ENCODE assay signal across 8 cellular contexts in genomic region chr19:13842294-13843103, GRCh38. TPM values are rescaled to one million over a fixed set of nuclear protein-coding genes. Genes with fewer than 3 reads are reported as not detected.
DNase-seq lines count a peak whose midpoint lies in the region; ATAC-seq and TF ChIP-seq lines count a peak whose summit lies in the region.

No MANE protein-coding gene starts in this region.

- TF ChIP-seq EP300 in SK-N-SH (IDR thresholded peaks at IDR 0.05; ENCODE audit: borderline replicate concordance in 1 of 2, low read depth in 1 of 2, low read length in 1 of 2), result no peak

- peak overlapping the region; percentile 85 for H3K4me3 Mint-ChIP-seq in progenitor cell of endocrine pancreas (ENCODE audit: low read depth)

- H3K4me2 ChIP-seq in SK-N-SH, result peak overlapping the region; percentile 99

- H3K36me3 ChIP-seq in HAP-1 (replicated peaks) (peaks cover 5% of the 10 kb centered on the region; the same call in 1 of the 2 replicates), SK-N-SH (replicated peaks in 1 of 2; ENCODE audit: control insufficient read depth in 1 of 2, insufficient read depth in 2 of 2, low read length in 1 of 2) (peaks cover 8 to 33% of the 10 kb centered on the region in 2 experiments)

- CTCF ChIA-PET in SK-N-SH (lab: Yijun Ruan, JAX), result interaction anchor here (0.7 to 1.5 kb wide), 2 partner anchors 20 to 24 kb away, joined by 3 to 15 read pairs; no protein-coding TSS in a partner anchor

- H3K9me3 Mint-ChIP-seq in progenitor cell of endocrine pancreas (ENCODE audit: low read depth), result no peaks in the 10 kb centered on the region

- H3K27me3 ChIP-seq in HAP-1 (ENCODE audit: low read depth) (no peaks in the 10 kb centered on the region), SK-N-SH (ENCODE audit: insufficient read depth) (no peaks in the 10 kb centered on the region)

- DNase-seq in C1 segment of cervical spinal cord (lab: John Stamatoyannopoulos, UW) (peak in 12 of 14 donors; percentile 8 to 76 (median 47)), HAP-1 (ENCODE audit: low spot score in 2 of 2) (peak; percentile 49 to 83), SK-N-SH (peak; percentile 87), amniotic epithelial cell (ENCODE audit: low read depth) (peak; percentile 51), left cardiac atrium (peak; percentile 91), progenitor cell of endocrine pancreas (ENCODE audit: low spot score, unreplicated experiment) (no peak), cerebellum (ENCODE audit: low spot score) (no peak)

- intact Hi-C loops in left cardiac atrium (cut with DNase I), result loop anchor here in 1 of 2 donors (10.0 kb wide), 1 partner anchor 688 kb away; the partner anchor contains the start of genes IER2 and STX10

- H4K20me1 ChIP-seq in SK-N-SH (ENCODE audit: insufficient read depth), result peaks cover 49% of the 10 kb centered on the region

- H2AFZ ChIP-seq in SK-N-SH (ENCODE audit: low read depth), result no peak overlapping the region

- no peaks in the 10 kb centered on the region for H3K9me3 ChIP-seq in HAP-1
- H3K9me3 ChIP-seq in SK-N-SH, result no peaks in the 10 kb centered on the region

- H3K4me3 ChIP-seq in HAP-1 (peak overlapping the region; percentile 63), SK-N-SH (ENCODE audit: low read depth in 2 of 2, low read length in 1 of 2) (peak overlapping the region; percentile 77 to 82)

- H3F3A ChIP-seq in SK-N-SH (replicated peaks; ENCODE audit: insufficient read depth), result peaks cover 78% of the 10 kb centered on the region

- H3K79me2 ChIP-seq in SK-N-SH (ENCODE audit: insufficient read depth), result peaks cover 68% of the 10 kb centered on the region

- WGBS in SK-N-SH (ENCODE audit: low lambda C conversion rate), result 0% methylated on average over 18 of the region's 95 CpGs

- peak overlapping the region; percentile 99 to 100 for H3K27ac ChIP-seq in SK-N-SH (ENCODE audit: low read depth in 2 of 2, low read length in 1 of 2)

- peaks cover 27% of the 10 kb centered on the region for H3K4me1 Mint-ChIP-seq in progenitor cell of endocrine pancreas (ENCODE audit: low read depth)

- H3K36me3 Mint-ChIP-seq in progenitor cell of endocrine pancreas (ENCODE audit: insufficient read depth), result no peaks in the 10 kb centered on the region

- no peak for TF ChIP-seq CTCF in SK-N-SH (IDR thresholded peaks at IDR 0.05)
- TF ChIP-seq CTCF in progenitor cell of endocrine pancreas (IDR thresholded peaks at IDR 0.05; ENCODE audit: unreplicated experiment), result peak; percentile 39

- no peak for TF ChIP-seq RAD21 in SK-N-SH (IDR thresholded peaks at IDR 0.05; ENCODE audit: low read length)

- peak overlapping the region; percentile 93 for H3K27ac Mint-ChIP-seq in progenitor cell of endocrine pancreas

- H3K27me3 Mint-ChIP-seq in progenitor cell of endocrine pancreas, result no peaks in the 10 kb centered on the region

- POLR2A ChIA-PET in SK-N-SH (lab: Yijun Ruan, JAX), result interaction anchor here (0.7 kb wide), 1 partner anchor 70 kb away, joined by 3 read pairs; no protein-coding TSS in a partner anchor

- ATAC-seq in left cardiac atrium (peak; percentile 8 to 31), GM19035 (IDR thresholded peaks at IDR 0.05; ENCODE audit: unreplicated experiment) (no peak)

- peak overlapping the region; percentile 99 for H3K9ac ChIP-seq in SK-N-SH

- H3K4me1 ChIP-seq in HAP-1, result peaks cover 38% of the 10 kb centered on the region
- peaks cover 40 to 58% of the 10 kb centered on the region in 2 experiments for H3K4me1 ChIP-seq in SK-N-SH (ENCODE audit: control insufficient read depth in 1 of 2, insufficient read depth in 2 of 2, low read depth in 1 of 2, low read length in 1 of 2)

- in situ Hi-C loops in HAP-1 (cut with MboI; ENCODE audit: low sequenced_read_pairs), result no loop called here

- no peaks in the 10 kb centered on the region for H3K9me2 ChIP-seq in SK-N-SH

TF ChIP-seq in SK-N-SH, 30 proteins besides CTCF, POLR2A, EP300 and RAD21:
- TF ChIP-seq JUND (IDR thresholded peaks at IDR 0.05) (no peak), POLR2AphosphoS5 (IDR thresholded peaks at IDR 0.05; ENCODE audit: low read depth, low read length) (peak; percentile 98), SMC3 (IDR thresholded peaks at IDR 0.05; ENCODE audit: low read depth, low read length) (no peak), RFX5 (IDR thresholded peaks at IDR 0.05; ENCODE audit: low read length) (no peak), TAF1 (IDR thresholded peaks at IDR 0.05; ENCODE audit: borderline replicate concordance, low read depth, low read length) (peak; percentile 87), MXI1 (IDR thresholded peaks at IDR 0.05; ENCODE audit: low read depth, low read length) (peak; percentile 7; the same call in 1 of the 2 replicates), CHD2 (IDR thresholded peaks at IDR 0.05; ENCODE audit: low read length, partially characterized antibody) (no peak), REST (IDR thresholded peaks at IDR 0.05; ENCODE audit: low read depth, low read length) (peak; percentile 43; the same call in 1 of the 2 replicates), NFIC (IDR thresholded peaks at IDR 0.05; ENCODE audit: borderline replicate concordance) (no peak), TEAD4 (IDR thresholded peaks at IDR 0.05; ENCODE audit: borderline replicate concordance, insufficient read depth) (no peak), USF1 (IDR thresholded peaks at IDR 0.05; ENCODE audit: borderline replicate concordance, low read depth) (peak; percentile 81), FOSL2 (IDR thresholded peaks at IDR 0.05; ENCODE audit: borderline replicate concordance, low read depth) (no peak)
- TF ChIP-seq, protein P1, sequence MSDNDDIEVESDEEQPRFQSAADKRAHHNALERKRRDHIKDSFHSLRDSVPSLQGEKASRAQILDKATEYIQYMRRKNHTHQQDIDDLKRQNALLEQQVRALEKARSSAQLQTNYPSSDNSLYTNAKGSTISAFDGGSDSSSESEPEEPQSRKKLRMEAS (IDR thresholded peaks at IDR 0.05; ENCODE audit: low read depth), result peak; percentile 9; the same call in 1 of the 2 replicates
- TF ChIP-seq, protein P2, sequence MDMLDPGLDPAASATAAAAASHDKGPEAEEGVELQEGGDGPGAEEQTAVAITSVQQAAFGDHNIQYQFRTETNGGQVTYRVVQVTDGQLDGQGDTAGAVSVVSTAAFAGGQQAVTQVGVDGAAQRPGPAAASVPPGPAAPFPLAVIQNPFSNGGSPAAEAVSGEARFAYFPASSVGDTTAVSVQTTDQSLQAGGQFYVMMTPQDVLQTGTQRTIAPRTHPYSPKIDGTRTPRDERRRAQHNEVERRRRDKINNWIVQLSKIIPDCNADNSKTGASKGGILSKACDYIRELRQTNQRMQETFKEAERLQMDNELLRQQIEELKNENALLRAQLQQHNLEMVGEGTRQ (IDR thresholded peaks at IDR 0.05; ENCODE audit: borderline replicate concordance, low read depth, low read length), result peak; percentile 15; the same call in 1 of the 2 replicates
TF ChIP-seq in SK-N-SH: peak in this region for 7.

RNA-seq across cellular contexts. Expression of gene NANOS3, which starts 34.4 kb away (rescaled TPM):
- 0.53 and 0.57 TPM in 2 replicates for polyA plus RNA-seq in SK-N-SH (2012; rRNA removed)
- polyA plus RNA-seq in SK-N-SH (2012; cell fraction: cytosol; rRNA removed), result 0.63 and 0.71 TPM in 2 replicates
- 1.7 and 4.4 TPM in 2 replicates for polyA plus RNA-seq in SK-N-SH (2012; cell fraction: nucleus; rRNA removed)
- total RNA-seq in left cardiac atrium (1 to 10 TPM; 1.0 to 1.2 TPM), progenitor cell of endocrine pancreas (9.5 and 10.5 TPM in 2 replicates), cerebellum (2.9 TPM)

RNA-seq across cellular contexts. Expression of gene ZSWIM4, which starts 47.3 kb away (rescaled TPM):
- 3.5 and 4.7 TPM in 2 replicates for polyA plus RNA-seq in SK-N-SH (2012; rRNA removed)
- polyA plus RNA-seq in SK-N-SH (2012; cell fraction: cytosol; rRNA removed), result 1.8 and 3.1 TPM in 2 replicates
- polyA plus RNA-seq in SK-N-SH (2012; cell fraction: nucleus; rRNA removed), result 7.0 and 7.6 TPM in 2 replicates
- total RNA-seq in left cardiac atrium, result 1 to 10 TPM; 3.4 to 7.3 TPM
- total RNA-seq in progenitor cell of endocrine pancreas, result 30.9 and 34.6 TPM in 2 replicates
- 13.6 TPM for total RNA-seq in cerebellum

Comparison
In these comparisons a context has a peak if more than half of its experiments do, and no peak if none do; other contexts are left out.
1. DNase-seq: peak in C1 segment of cervical spinal cord (12 of 14), HAP-1 (2 of 2), SK-N-SH (single experiment), amniotic epithelial cell (single experiment) and left cardiac atrium (single experiment); none in progenitor cell of endocrine pancreas (single experiment) and cerebellum (single experiment).